Comparison of ENCODE assay signal across 10 cellular contexts in genomic region chr5:141870871-141871270, GRCh38. TPM values are rescaled to one million over a fixed set of nuclear protein-coding genes. Genes with fewer than 3 reads are reported as not detected.
DNase-seq lines count a peak whose midpoint lies in the region; ATAC-seq and TF ChIP-seq lines count a peak whose summit lies in the region.
"Had no signal": no experiment of that assay in that cellular context is flagged by ENCODE, and none has a peak within 500 bp of the region (broad histone marks: within the 10 kb centered on the region; RNA-seq: fewer than 3 reads in every experiment).

No MANE protein-coding gene starts in this region.

- peak; percentile 69 for DNase-seq in LoVo (ENCODE audit: low spot score)
- peak; percentile 64 for DNase-seq in coronary artery (ENCODE audit: low spot score)
- peak; percentile 55 to 69 for DNase-seq in left colon
- DNase-seq in transverse colon = peak; percentile 67
- no peak for DNase-seq in SIG-M5 treated with dmso at 0.1 percent for 504 hours (lab: John Stamatoyannopoulos, UW; ENCODE audit: unreplicated experiment)
- no peak for DNase-seq in amygdala (lab: John Stamatoyannopoulos, UW)
- no peak for DNase-seq in NCI-H446 treated with DMSO at 0.1 percent for 48 hours (lab: John Stamatoyannopoulos, UW)
- DNase-seq: NCI-H146; stimulated activated CD4-positive, alpha-beta T cell treated with anti-CD3 and anti-CD28 coated beads, Interleukin-2, amount 100 ng/mL, for 48 hours had no signal

- peaks cover 21% of the 10 kb centered on the region for H3K27me3 ChIP-seq in transverse colon

- WGBS in transverse colon (ENCODE audit: low coverage in 1 of 2), 2 donors = 42% methylated on average over 4 of the region's 4 CpGs; no CpG with 5 or more reads in 1 of the 2 donors

- no peaks in the 10 kb centered on the region for H3K36me3 ChIP-seq in transverse colon
- H3K36me3 ChIP-seq: SJSA1 had no signal

- TF ChIP-seq CTCF in coronary artery (IDR thresholded peaks at IDR 0.05) = no peak
- no peak for TF ChIP-seq CTCF in transverse colon (IDR thresholded peaks at IDR 0.05)

- H3K27ac ChIP-seq in coronary artery (no peak overlapping the region), transverse colon (peak overlapping the region; percentile 88 to 96 (median 94))
- H3K27ac ChIP-seq: SJSA1 had no signal

- peak; percentile 52 for TF ChIP-seq POLR2A in transverse colon (IDR thresholded peaks at IDR 0.05)

- H3K4me3 ChIP-seq in coronary artery (no peak overlapping the region), transverse colon (no peak overlapping the region)
- H3K4me3 ChIP-seq: SJSA1 had no signal

- peaks cover 24 to 90% (median 75%) of the 10 kb centered on the region in 4 donors for H3K4me1 ChIP-seq in transverse colon
- H3K4me1 ChIP-seq: SJSA1 had no signal

- no peaks in the 10 kb centered on the region for H3K9me3 ChIP-seq in transverse colon
- H3K9me3 ChIP-seq: SJSA1 had no signal

- peak; percentile 18 for ATAC-seq in left colon

- in situ Hi-C loops in transverse colon (cut with MboI; ENCODE audit: low pct_ligation_motif_present in 1 of 4, low pct_unique_long_range_greater_than_20kb in 1 of 4, low sequenced_read_pairs in 3 of 4) = no loop called here

- no peak for TF ChIP-seq EP300 in transverse colon (IDR thresholded peaks at IDR 0.05; ENCODE audit: low read depth)

- intact Hi-C loops in left colon (cut with DNase I, micrococcal nuclease) = no loop called here
- intact Hi-C loops in transverse colon (cut with DNase I; ENCODE audit: low total_unique reads) = no loop called here

RNA-seq across cellular contexts. Expression of gene PCDH1, which starts 7.3 kb away (rescaled TPM):
- 100 to 1,000 TPM; 133 to 147 TPM for total RNA-seq in left colon
- 100 to 1,000 TPM in 3 of 4 donors, 10 to 100 TPM in 1; 92.5 to 217 (median 164) TPM for total RNA-seq in transverse colon

RNA-seq across cellular contexts. Expression of gene DELE1, which starts 52.8 kb away (rescaled TPM):
- 10 to 100 TPM; 77.8 to 99.1 TPM for total RNA-seq in left colon
- total RNA-seq in transverse colon = 100 to 1,000 TPM in 3 of 4 donors, 10 to 100 TPM in 1; 92.6 to 270 (median 126) TPM

Comparison
In these comparisons a context has a peak if more than half of its experiments do, and no peak if none do; other contexts are left out.
1. DNase-seq: peak in LoVo (single experiment), coronary artery (single experiment), left colon (2 of 2) and transverse colon (single experiment); none in SIG-M5 treated with dmso at 0.1 percent for 504 hours (single experiment), amygdala (0 of 56) and NCI-H446 treated with DMSO at 0.1 percent for 48 hours (single experiment).
2. H3K27ac ChIP-seq: peak in transverse colon (4 of 4); none in coronary artery (0 of 2).